ENCODE assay signal across 8 cellular contexts in genomic region chr2:224106794-224107193, GRCh38.
"Had no signal": no experiment of that assay in that cellular context is flagged by ENCODE, and none has a peak within 500 bp of the region (broad histone marks: within the 10 kb centered on the region; RNA-seq: fewer than 3 reads in every experiment).

No MANE protein-coding gene starts in this region.

- H2AFZ ChIP-seq: GM23248 had no signal

- DNase-seq: GM23248, GOT3, H7, KBM-7 had no signal

- H3K4me3 ChIP-seq: GM23248, HAP-1 had no signal

- H3K4me1 ChIP-seq: HAP-1 had no signal

- H3K4me2 ChIP-seq: KMS-11 had no signal

- H3K9ac ChIP-seq: GM23248, KMS-11 had no signal

- H3K9me3 ChIP-seq: HAP-1 had no signal

- H3K36me3 ChIP-seq: HAP-1 had no signal

- ATAC-seq: HCT116 had no signal

- H3K27ac ChIP-seq: GM23248, HL-60, KMS-11 had no signal
